In the genomic region with DNA sequence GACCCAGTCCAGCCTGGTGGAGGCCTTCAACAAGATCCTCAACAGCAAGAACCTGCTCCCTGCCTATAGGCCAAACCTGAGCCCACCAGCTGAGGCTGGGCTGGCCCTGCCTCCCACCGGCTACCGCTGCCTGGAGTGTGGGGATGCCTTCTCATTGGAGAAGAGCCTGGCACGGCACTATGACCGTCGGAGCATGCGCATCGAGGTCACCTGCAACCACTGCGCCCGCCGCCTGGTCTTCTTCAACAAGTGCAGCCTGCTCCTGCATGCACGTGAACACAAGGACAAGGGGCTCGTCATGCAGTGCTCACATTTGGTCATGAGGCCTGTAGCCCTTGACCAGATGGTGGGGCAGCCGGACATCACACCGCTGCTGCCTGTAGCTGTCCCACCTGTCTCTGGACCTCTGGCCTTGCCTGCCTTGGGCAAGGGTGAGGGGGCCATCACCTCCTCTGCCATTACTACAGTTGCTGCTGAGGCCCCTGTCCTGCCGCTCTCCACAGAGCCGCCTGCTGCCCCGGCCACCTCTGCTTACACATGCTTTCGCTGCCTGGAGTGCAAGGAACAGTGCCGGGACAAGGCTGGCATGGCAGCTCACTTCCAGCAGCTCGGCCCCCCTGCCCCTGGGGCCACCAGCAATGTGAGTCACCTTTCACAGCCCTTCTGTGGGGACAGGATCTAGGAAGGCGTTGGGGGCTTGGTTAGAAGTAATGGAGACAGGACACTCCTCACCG, we compare ENCODE assay signal across 18 cellular contexts.
"Had no signal": no experiment of that assay in that cellular context is flagged by ENCODE, and none has a peak within 500 bp of the region (broad histone marks: within the 10 kb centered on the region; RNA-seq: fewer than 3 reads in every experiment).

No MANE protein-coding gene starts in this region.

- H3K27me3 Mint-ChIP-seq: activated CD4-positive, alpha-beta T cell treated with anti-CD3 and anti-CD28 coated beads, Interleukin-2, amount 10 ng/mL, durations not matched to agents 24 days and 14 days; activated naive CD4-positive, alpha-beta T cell treated with anti-CD3 and anti-CD28 coated beads, Interleukin-2, amount 50 U/mL, for 24 hours; memory B cell; naive B cell had no signal

- H3K9me3 ChIP-seq: ascending aorta, gastroesophageal sphincter, heart right ventricle, mucosa of descending colon, neutrophil had no signal

- H3K4me3 ChIP-seq: ascending aorta, gastroesophageal sphincter, heart right ventricle, mucosa of descending colon had no signal

- H3K4me3 Mint-ChIP-seq: activated CD4-positive, alpha-beta T cell treated with anti-CD3 and anti-CD28 coated beads, Interleukin-2, amount 10 ng/mL, durations not matched to agents 24 days and 14 days; activated CD8-positive, alpha-beta T cell treated with anti-CD3 and anti-CD28 coated beads, Interleukin-2, amount 10 ng/mL, durations not matched to agents 7 days and 5 days; activated naive CD4-positive, alpha-beta T cell treated with anti-CD3 and anti-CD28 coated beads, Interleukin-2, amount 50 U/mL, for 24 hours; memory B cell had no signal

- DNase-seq: activated CD4-positive, alpha-beta T cell treated with anti-CD3 and anti-CD28 coated beads, Interleukin-2, amount 10 ng/mL, durations not matched to agents 24 days and 14 days; activated CD8-positive, alpha-beta T cell treated with anti-CD3 and anti-CD28 coated beads, Interleukin-2, amount 10 ng/mL, durations not matched to agents 7 days and 5 days; activated effector memory CD4-positive, alpha-beta T cell treated with anti-CD3 and anti-CD28 coated beads, Interleukin-2, amount 50 U/mL, for 16 hours; activated T-cell treated with anti-CD3 and anti-CD28 coated beads, Interleukin-2, amount 50 U/mL, for 48 hours; cortex of kidney; heart right ventricle; immature natural killer cell; naive B cell; stimulated activated naive CD4-positive, alpha-beta T cell; T-helper 1 cell; T-helper 9 cell had no signal

- ATAC-seq: activated CD8-positive, alpha-beta T cell treated with anti-CD3 and anti-CD28 coated beads, Interleukin-2, amount 10 ng/mL, durations not matched to agents 7 days and 5 days; esophagus mucosa; gastroesophageal sphincter; heart right ventricle; mucosa of descending colon had no signal

- H3K27ac ChIP-seq: ascending aorta, gastroesophageal sphincter, heart right ventricle had no signal

- H3K27me3 ChIP-seq: ascending aorta, gastroesophageal sphincter, heart right ventricle, neutrophil had no signal

- H3K9me3 Mint-ChIP-seq: activated CD4-positive, alpha-beta T cell treated with anti-CD3 and anti-CD28 coated beads, Interleukin-2, amount 10 ng/mL, durations not matched to agents 24 days and 14 days; activated naive CD4-positive, alpha-beta T cell treated with anti-CD3 and anti-CD28 coated beads, Interleukin-2, amount 50 U/mL, for 24 hours; immature natural killer cell; memory B cell; naive B cell had no signal

- H3K27ac Mint-ChIP-seq: activated CD8-positive, alpha-beta T cell treated with anti-CD3 and anti-CD28 coated beads, Interleukin-2, amount 10 ng/mL, durations not matched to agents 7 days and 5 days; memory B cell had no signal
